1 cellular context compared by ENCODE assay signal in genomic region chr17:27919120-27919519, GRCh38.
TF ChIP-seq lines count a peak whose summit lies in the region.

No MANE protein-coding gene starts in this region.

TF ChIP-seq in GM23338, 12 proteins besides CTCF, POLR2A, EP300 and RAD21 (continued from another document):
- no peak for TF ChIP-seq ETS1 (IDR thresholded peaks at IDR 0.05)
